8 cellular contexts compared by ENCODE assay signal in the genomic region with DNA sequence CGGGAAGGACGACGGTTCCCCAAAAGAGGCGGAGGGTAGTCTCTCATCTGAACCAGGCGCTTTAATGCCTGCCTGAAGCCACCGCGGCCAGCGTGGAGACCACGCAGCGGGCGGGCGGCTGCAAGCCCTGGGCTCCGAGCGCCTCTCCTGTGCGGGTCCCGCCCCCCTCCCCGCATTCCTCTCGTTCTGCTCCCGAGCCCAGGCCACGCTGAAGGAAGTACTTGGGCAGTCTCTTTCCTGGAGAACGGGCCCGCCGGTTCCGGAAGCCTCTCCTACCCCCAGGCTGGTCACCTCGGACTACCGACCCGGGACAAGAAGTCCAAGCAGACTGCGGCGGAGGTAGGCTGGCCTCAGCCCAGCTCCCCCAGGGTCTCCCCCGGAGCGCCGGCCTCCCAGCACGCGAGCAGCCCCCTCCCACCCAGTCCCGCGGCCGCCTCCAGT. TPM values are rescaled to one million over a fixed set of nuclear protein-coding genes. Genes with fewer than 3 reads are reported as not detected.
DNase-seq lines count a peak whose midpoint lies in the region; ATAC-seq, FAIRE-seq and TF ChIP-seq lines count a peak whose summit lies in the region.

No MANE protein-coding gene starts in this region.

- no peak for TF ChIP-seq CTCF in pancreas (IDR thresholded peaks at IDR 0.05)

- H3K36me3 ChIP-seq in HUES48 (ENCODE audit: control insufficient read depth, insufficient read depth, low read length) = no peaks in the 10 kb centered on the region
- no peaks in the 10 kb centered on the region for H3K36me3 ChIP-seq in pancreas

- H3K4me1 ChIP-seq in HUES48 (ENCODE audit: control insufficient read depth, insufficient read depth, low read length) (peaks cover 18% of the 10 kb centered on the region; the same call in 1 of the 2 replicates), pancreas (peaks cover 0 to 9% (median 0%) of the 10 kb centered on the region in 3 donors)

- H3K27me3 Mint-ChIP-seq in activated T-helper 2 cell treated with anti-CD3 and anti-CD28 coated beads, Interferon-gamma antibody, Interleukin-2, Interleukin-4, amounts not matched to agents 10 μg/mL and 5 μg/mL and 100 μg/mL, durations not matched to agents 14 hours and 24 hours and 36 hours (ENCODE audit: low read depth) = peaks cover 64% of the 10 kb centered on the region

- intact Hi-C loops in activated T-helper 2 cell treated with anti-CD3 and anti-CD28 coated beads, Interferon-gamma antibody, Interleukin-2, Interleukin-4, amounts not matched to agents 10 μg/mL and 5 μg/mL and 100 μg/mL, durations not matched to agents 14 hours and 24 hours and 36 hours (cut with micrococcal nuclease) = loop anchor here (2.0 kb wide), 1 partner anchor 55 kb away; no protein-coding TSS in a partner anchor
- intact Hi-C loops in Right ventricle myocardium inferior (cut with DNase I) = loop anchor here (5.0 kb wide), 1 partner anchor 259 kb away; the partner anchor contains the start of gene SNX2
- intact Hi-C loops in pancreas (cut with DNase I) = no loop called here

- H3K27ac ChIP-seq in HUES48 (ENCODE audit: low read depth, low read length) (no peak overlapping the region), pancreas (peak overlapping the region; percentile 86 to 96 (median 91))

- H3K4me1 Mint-ChIP-seq in activated T-helper 2 cell treated with anti-CD3 and anti-CD28 coated beads, Interferon-gamma antibody, Interleukin-2, Interleukin-4, amounts not matched to agents 10 μg/mL and 5 μg/mL and 100 μg/mL, durations not matched to agents 14 hours and 24 hours and 36 hours (ENCODE audit: low read depth) = peaks cover 12% of the 10 kb centered on the region

- H3K4me3 ChIP-seq in HUES48 (ENCODE audit: low read depth, low read length) = peak overlapping the region; percentile 72
- peak overlapping the region; percentile 71 to 87 (median 84) for H3K4me3 ChIP-seq in pancreas

- no peaks in the 10 kb centered on the region for H3K9me3 Mint-ChIP-seq in activated T-helper 2 cell treated with anti-CD3 and anti-CD28 coated beads, Interferon-gamma antibody, Interleukin-2, Interleukin-4, amounts not matched to agents 10 μg/mL and 5 μg/mL and 100 μg/mL, durations not matched to agents 14 hours and 24 hours and 36 hours

- no peaks in the 10 kb centered on the region for H3K36me3 Mint-ChIP-seq in activated T-helper 2 cell treated with anti-CD3 and anti-CD28 coated beads, Interferon-gamma antibody, Interleukin-2, Interleukin-4, amounts not matched to agents 10 μg/mL and 5 μg/mL and 100 μg/mL, durations not matched to agents 14 hours and 24 hours and 36 hours (ENCODE audit: low read depth)

- H3K27ac Mint-ChIP-seq in activated T-helper 2 cell treated with anti-CD3 and anti-CD28 coated beads, Interferon-gamma antibody, Interleukin-2, Interleukin-4, amounts not matched to agents 10 μg/mL and 5 μg/mL and 100 μg/mL, durations not matched to agents 14 hours and 24 hours and 36 hours = no peak overlapping the region

- peak overlapping the region; percentile 10 for H3K4me3 Mint-ChIP-seq in activated T-helper 2 cell treated with anti-CD3 and anti-CD28 coated beads, Interferon-gamma antibody, Interleukin-2, Interleukin-4, amounts not matched to agents 10 μg/mL and 5 μg/mL and 100 μg/mL, durations not matched to agents 14 hours and 24 hours and 36 hours (ENCODE audit: low read depth)

- H3K9me3 ChIP-seq in HUES48 (ENCODE audit: control insufficient read depth, insufficient read depth, low read length) (no peaks in the 10 kb centered on the region), pancreas (no peaks in the 10 kb centered on the region)

- FAIRE-seq in pancreas (lab: Jason Lieb, UNC) = no peak

- no peak overlapping the region for H3K9ac ChIP-seq in HUES48 (ENCODE audit: low read depth, low read length)

- H3K27me3 ChIP-seq in HUES48 (ENCODE audit: control insufficient read depth, insufficient read depth, low read length) (peaks cover 44% of the 10 kb centered on the region), pancreas (no peaks in the 10 kb centered on the region)

- WGBS in pancreas, 2 donors = 0 to 1% methylated on average over 28 to 37 of the region's 37 CpGs

- DNase-seq in COLO668 (lab: John Stamatoyannopoulos, UW; ENCODE audit: unreplicated experiment) (peak; percentile 45), Right ventricle myocardium inferior (ENCODE audit: missing footprints) (peak; percentile 68), pancreas (peak; percentile 61 to 89 (median 71)), NCI-H526 treated with DMSO at 0.1 percent for 48 hours (lab: John Stamatoyannopoulos, UW) (no peak)
- no peak for DNase-seq in activated T-helper 2 cell treated with anti-CD3 and anti-CD28 coated beads, Interferon-gamma antibody, Interleukin-2, Interleukin-4, amounts not matched to agents 10 μg/mL and 5 μg/mL and 100 μg/mL, durations not matched to agents 14 hours and 24 hours and 36 hours (ENCODE audit: low spot score)
- no peak for DNase-seq in central memory CD4-positive, alpha-beta T cell

- ATAC-seq in GM19043 (IDR thresholded peaks at IDR 0.05; ENCODE audit: low read depth, unreplicated experiment) (peak; percentile 6), Right ventricle myocardium inferior (peak; percentile 56), pancreas (peak; percentile 63 to 75 (median 68))

RNA-seq across cellular contexts. Expression of gene PPIC, which starts 0.6 kb away (rescaled TPM):
- total RNA-seq in activated T-helper 2 cell treated with anti-CD3 and anti-CD28 coated beads, Interferon-gamma antibody, Interleukin-2, Interleukin-4, amounts not matched to agents 10 μg/mL and 5 μg/mL and 100 μg/mL, durations not matched to agents 14 hours and 24 hours and 36 hours = not detected in 2 replicates
- total RNA-seq in Right ventricle myocardium inferior (46.0 TPM), pancreas (10 to 100 TPM; 11.9 to 26.4 (median 14.2) TPM)
- 10 to 100 TPM; 12.5 to 13.0 TPM for polyA plus RNA-seq in pancreas

RNA-seq across cellular contexts. Expression of gene PRDM6, which starts 53.1 kb away (rescaled TPM):
- not detected in 2 replicates for total RNA-seq in activated T-helper 2 cell treated with anti-CD3 and anti-CD28 coated beads, Interferon-gamma antibody, Interleukin-2, Interleukin-4, amounts not matched to agents 10 μg/mL and 5 μg/mL and 100 μg/mL, durations not matched to agents 14 hours and 24 hours and 36 hours
- total RNA-seq in Right ventricle myocardium inferior (0.81 TPM), pancreas (under 1 TPM; 0.16 to 0.88 (median 0.49) TPM)
- under 1 TPM; 0.52 to 0.65 TPM for polyA plus RNA-seq in pancreas

Comparison
In these comparisons a context has a peak if more than half of its experiments do, and no peak if none do; other contexts are left out.
1. DNase-seq: peak in COLO668 (single experiment), Right ventricle myocardium inferior (single experiment) and pancreas (6 of 6); none in activated T-helper 2 cell treated with anti-CD3 and anti-CD28 coated beads, Interferon-gamma antibody, Interleukin-2, Interleukin-4, amounts not matched to agents 10 μg/mL and 5 μg/mL and 100 μg/mL, durations not matched to agents 14 hours and 24 hours and 36 hours (single experiment), NCI-H526 treated with DMSO at 0.1 percent for 48 hours (single experiment) and central memory CD4-positive, alpha-beta T cell (single experiment).
2. ATAC-seq: peak in every context shown above with its lines; median percentile 68 in pancreas; 56 in Right ventricle myocardium inferior; 6 in GM19043.
3. RNA of gene PPIC, which starts 0.6 kb away (total RNA-seq): 46.0 TPM in Right ventricle myocardium inferior (single experiment) and 11.9 to 26.4 TPM in pancreas; not detected in activated T-helper 2 cell treated with anti-CD3 and anti-CD28 coated beads, Interferon-gamma antibody, Interleukin-2, Interleukin-4, amounts not matched to agents 10 μg/mL and 5 μg/mL and 100 μg/mL, durations not matched to agents 14 hours and 24 hours and 36 hours; every median in the first group is over 10 times any median in the second.
4. intact Hi-C loops: an anchor here in activated T-helper 2 cell treated with anti-CD3 and anti-CD28 coated beads, Interferon-gamma antibody, Interleukin-2, Interleukin-4, amounts not matched to agents 10 μg/mL and 5 μg/mL and 100 μg/mL, durations not matched to agents 14 hours and 24 hours and 36 hours (2.0 kb wide) and Right ventricle myocardium inferior (5.0 kb wide); none called in pancreas.